1 cellular context compared by ENCODE assay signal in genomic region chr10:118722694-118723093, GRCh38.
TF ChIP-seq lines count a peak whose summit lies in the region.

No MANE protein-coding gene starts in this region.

TF ChIP-seq in WTC11, 78 proteins besides CTCF, POLR2A, EP300 and RAD21 (continued from another document):
- TF ChIP-seq FOXK1 (CRISPR knock-in tag; IDR thresholded peaks at IDR 0.05) (no peak), IRF1 (CRISPR knock-in tag; IDR thresholded peaks at IDR 0.05) (no peak), ZNF416 (CRISPR knock-in tag; IDR thresholded peaks at IDR 0.05) (no peak), ESRRA (CRISPR knock-in tag; IDR thresholded peaks at IDR 0.05; ENCODE audit: borderline replicate concordance) (no peak), ZNF138 (CRISPR knock-in tag; conservative IDR thresholded peaks at IDR 0.05) (no peak), GABPB1 (CRISPR knock-in tag; IDR thresholded peaks at IDR 0.05) (no peak), ZSCAN18 (CRISPR knock-in tag; IDR thresholded peaks at IDR 0.05) (no peak), PRDM15 (CRISPR knock-in tag; IDR thresholded peaks at IDR 0.05) (no peak), E2F5 (CRISPR knock-in tag; IDR thresholded peaks at IDR 0.05) (no peak), TCF7 (CRISPR knock-in tag; IDR thresholded peaks at IDR 0.05; ENCODE audit: low read depth) (no peak)
